28 cellular contexts compared by ENCODE assay signal in genomic region chr10:56266120-56266519, GRCh38.
"Had no signal": no experiment of that assay in that cellular context is flagged by ENCODE, and none has a peak within 500 bp of the region (broad histone marks: within the 10 kb centered on the region; RNA-seq: fewer than 3 reads in every experiment).

No MANE protein-coding gene starts in this region.

- H3K27me3 Mint-ChIP-seq: stimulated activated memory B cell treated with anti-CD40 and anti-IgM and Interleukin-4, amounts not matched to agents 10 μg/mL and 1 μg/mL and 100 μg/mL, for 72 hours; stimulated activated naive B cell treated with anti-CD40 and anti-IgM and Interleukin-4, amounts not matched to agents 10 μg/mL and 1 μg/mL and 100 μg/mL, for 72 hours; stimulated activated naive CD8-positive, alpha-beta T cell treated with anti-CD3 and anti-CD28 coated beads, Interleukin-15, amount 100 ng/mL, for 72 hours; stimulated activated naive CD8-positive, alpha-beta T cell treated with anti-CD3 and anti-CD28 coated beads, Interleukin-15, Interleukin-2, amounts not matched to agents 100 ng/mL and 50 ng/mL, for 24 hours had no signal

- H3K36me3 Mint-ChIP-seq: stimulated activated effector memory CD8-positive, alpha-beta T cell treated with anti-CD3 and anti-CD28 coated beads, Interleukin-12 subunit alpha, Interleukin-12 subunit beta, amount 100 ng/mL, for 72 hours; stimulated activated memory B cell treated with anti-CD40 and anti-IgM and Interleukin-4, amounts not matched to agents 10 μg/mL and 1 μg/mL and 100 μg/mL, for 72 hours; stimulated activated naive B cell treated with anti-CD40 and anti-IgM and Interleukin-4, amounts not matched to agents 10 μg/mL and 1 μg/mL and 100 μg/mL, for 72 hours had no signal

- H3K27ac ChIP-seq: stomach, suprapubic skin, testis, thoracic aorta, thyroid gland, tibial artery, tibial nerve, transverse colon, upper lobe of left lung, upper lobe of right lung, uterus, vagina had no signal

- H3K4me3 Mint-ChIP-seq: stimulated activated effector memory CD8-positive, alpha-beta T cell treated with anti-CD3 and anti-CD28 coated beads, Interleukin-12 subunit alpha, Interleukin-12 subunit beta, amount 100 ng/mL, for 72 hours; stimulated activated memory B cell treated with anti-CD40 and anti-IgM and Interleukin-4, amounts not matched to agents 10 μg/mL and 1 μg/mL and 100 μg/mL, for 72 hours; stimulated activated naive B cell treated with anti-CD40 and anti-IgM and Interleukin-4, amounts not matched to agents 10 μg/mL and 1 μg/mL and 100 μg/mL, for 72 hours; stimulated activated naive CD8-positive, alpha-beta T cell treated with anti-CD3 and anti-CD28 coated beads, Interleukin-15, amount 100 ng/mL, for 72 hours; stimulated activated naive CD8-positive, alpha-beta T cell treated with anti-CD3 and anti-CD28 coated beads, Interleukin-15, Interleukin-2, amounts not matched to agents 100 ng/mL and 50 ng/mL, for 24 hours had no signal

- H3K27ac Mint-ChIP-seq: stimulated activated effector memory CD8-positive, alpha-beta T cell treated with anti-CD3 and anti-CD28 coated beads, Interleukin-12 subunit alpha, Interleukin-12 subunit beta, amount 100 ng/mL, for 72 hours; stimulated activated memory B cell treated with anti-CD40 and anti-IgM and Interleukin-4, amounts not matched to agents 10 μg/mL and 1 μg/mL and 100 μg/mL, for 72 hours; stimulated activated naive B cell treated with anti-CD40 and anti-IgM and Interleukin-4, amounts not matched to agents 10 μg/mL and 1 μg/mL and 100 μg/mL, for 72 hours; stimulated activated naive CD8-positive, alpha-beta T cell treated with anti-CD3 and anti-CD28 coated beads, Interleukin-15, amount 100 ng/mL, for 72 hours; stimulated activated naive CD8-positive, alpha-beta T cell treated with anti-CD3 and anti-CD28 coated beads, Interleukin-15, Interleukin-2, amounts not matched to agents 100 ng/mL and 50 ng/mL, for 24 hours had no signal

- ATAC-seq: stimulated activated effector memory CD8-positive, alpha-beta T cell treated with anti-CD3 and anti-CD28 coated beads, Interleukin-12 subunit alpha, Interleukin-12 subunit beta, amount 100 ng/mL, for 72 hours; stimulated activated memory B cell treated with anti-CD40 and anti-IgM and Interleukin-4, amounts not matched to agents 10 μg/mL and 1 μg/mL and 100 μg/mL, for 72 hours; stimulated activated naive B cell treated with anti-CD40 and anti-IgM and Interleukin-4, amounts not matched to agents 10 μg/mL and 1 μg/mL and 100 μg/mL, for 72 hours; stimulated activated naive CD8-positive, alpha-beta T cell treated with anti-CD3 and anti-CD28 coated beads, Interleukin-15, amount 100 ng/mL, for 72 hours; stimulated activated naive CD8-positive, alpha-beta T cell treated with anti-CD3 and anti-CD28 coated beads, Interleukin-15, Interleukin-2, amounts not matched to agents 100 U/mL and 50 U/mL, for 24 hours; upper lobe of right lung had no signal

- H3K4me1 Mint-ChIP-seq: stimulated activated effector memory CD8-positive, alpha-beta T cell treated with anti-CD3 and anti-CD28 coated beads, Interleukin-12 subunit alpha, Interleukin-12 subunit beta, amount 100 ng/mL, for 72 hours; stimulated activated memory B cell treated with anti-CD40 and anti-IgM and Interleukin-4, amounts not matched to agents 10 μg/mL and 1 μg/mL and 100 μg/mL, for 72 hours; stimulated activated naive B cell treated with anti-CD40 and anti-IgM and Interleukin-4, amounts not matched to agents 10 μg/mL and 1 μg/mL and 100 μg/mL, for 72 hours; stimulated activated naive CD8-positive, alpha-beta T cell treated with anti-CD3 and anti-CD28 coated beads, Interleukin-15, amount 100 ng/mL, for 72 hours had no signal

- FAIRE-seq: urothelium cell line had no signal

- H3K9me3 ChIP-seq: stomach, suprapubic skin, testis, thoracic aorta, thyroid gland, tibial artery, tibial nerve, transverse colon, upper lobe of left lung, upper lobe of right lung, uterus, vagina had no signal

- H3K4me3 ChIP-seq: stomach, suprapubic skin, testis, thoracic aorta, thyroid gland, tibial artery, tibial nerve, transverse colon, upper lobe of left lung, upper lobe of right lung, uterus, vagina had no signal

- H3K36me3 ChIP-seq: stomach, suprapubic skin, thoracic aorta, thyroid gland, tibial artery, tibial nerve, transverse colon, upper lobe of left lung, upper lobe of right lung, uterus, vagina had no signal

- H3K27me3 ChIP-seq: stomach, suprapubic skin, testis, thyroid gland, tibial artery, tibial nerve, transverse colon, upper lobe of left lung, upper lobe of right lung, uterus, vagina had no signal

- H3K4me1 ChIP-seq: stomach, suprapubic skin, testis, thyroid gland, tibial artery, tibial nerve, transverse colon, upper lobe of left lung, upper lobe of right lung, uterus, vagina had no signal

- H3K9me3 Mint-ChIP-seq: stimulated activated memory B cell treated with anti-CD40 and anti-IgM and Interleukin-4, amounts not matched to agents 10 μg/mL and 1 μg/mL and 100 μg/mL, for 72 hours; stimulated activated naive B cell treated with anti-CD40 and anti-IgM and Interleukin-4, amounts not matched to agents 10 μg/mL and 1 μg/mL and 100 μg/mL, for 72 hours; stimulated activated naive CD8-positive, alpha-beta T cell treated with anti-CD3 and anti-CD28 coated beads, Interleukin-15, amount 100 ng/mL, for 72 hours; stimulated activated naive CD8-positive, alpha-beta T cell treated with anti-CD3 and anti-CD28 coated beads, Interleukin-15, Interleukin-2, amounts not matched to agents 100 ng/mL and 50 ng/mL, for 24 hours had no signal

- DNase-seq: stimulated activated CD4-positive, alpha-beta T cell treated with anti-CD3 and anti-CD28 coated beads, Interleukin-2, amount 100 ng/mL, for 48 hours; stimulated activated CD4-positive, alpha-beta T cell treated with anti-CD3 and anti-CD28 coated beads, Interleukin-4, amount 100 ng/mL, for 1 hour; stimulated activated CD4-positive, alpha-beta T cell treated with anti-CD3 and anti-CD28 coated beads, Interleukin-4, amount 100 ng/mL, for 24 hours; stimulated activated CD4-positive, alpha-beta T cell treated with anti-CD3 and anti-CD28 coated beads, Interleukin-4, amount 100 ng/mL, for 4 hours; stimulated activated CD8-positive, alpha-beta memory T cell treated with anti-CD3 and anti-CD28 coated beads, Interleukin-4, amount 100 ng/mL, for 48 hours; stimulated activated naive B cell treated with anti-CD40 and anti-IgM and Interleukin-4, amounts not matched to agents 10 μg/mL and 1 μg/mL and 100 μg/mL, for 72 hours; stimulated activated naive CD4-positive, alpha-beta T cell; stimulated activated naive CD4-positive, alpha-beta T cell treated with Interleukin-2 at 50 U/mL for 16 hours; stimulated activated naive CD8-positive, alpha-beta T cell treated with anti-CD3 and anti-CD28 coated beads, Interleukin-15, amount 100 ng/mL, for 72 hours; stimulated activated naive CD8-positive, alpha-beta T cell treated with anti-CD3 and anti-CD28 coated beads, Interleukin-15, Interleukin-2, amounts not matched to agents 100 U/mL and 50 U/mL, for 24 hours; stomach; substantia nigra; testis; thyroid gland; tibial artery; transverse colon; trophoblast cell; upper lobe of left lung; upper lobe of right lung; uterus had no signal
